1 cellular context compared by ENCODE assay signal in genomic region chr11:68282141-68282860, GRCh38.
TF ChIP-seq lines count a peak whose summit lies in the region.

No MANE protein-coding gene starts in this region.

TF ChIP-seq in K562, 482 proteins besides CTCF, POLR2A, EP300 and RAD21 (continued from another document and continues in another):
- TF ChIP-seq HEY1 (CRISPR knock-in tag; IDR thresholded peaks at IDR 0.05; ENCODE audit: borderline replicate concordance): no peak
- no peak for TF ChIP-seq SMARCB1 (IDR thresholded peaks at IDR 0.05; ENCODE audit: insufficient read length, low read depth)
- no peak for TF ChIP-seq ZSCAN32 (CRISPR knock-in tag; IDR thresholded peaks at IDR 0.05)
- TF ChIP-seq GABPA (tag; conservative IDR thresholded peaks at IDR 0.05; ENCODE audit: low read depth): peak; percentile 71
- TF ChIP-seq ZNF431 (CRISPR knock-in tag; IDR thresholded peaks at IDR 0.05): no peak
- no peak for TF ChIP-seq MCM5 (IDR thresholded peaks at IDR 0.05; ENCODE audit: low read depth)
- TF ChIP-seq VEZF1 (CRISPR knock-in tag; IDR thresholded peaks at IDR 0.05): peak; percentile 50; the same call in 1 of the 2 replicates
- no peak for TF ChIP-seq FIP1L1 (IDR thresholded peaks at IDR 0.05; ENCODE audit: low read depth, low read length, poor library complexity, severe bottlenecking)
- TF ChIP-seq EWSR1 (IDR thresholded peaks at IDR 0.05; ENCODE audit: borderline replicate concordance, low read depth, partially characterized antibody): no peak
- TF ChIP-seq POLR2H (tag; IDR thresholded peaks at IDR 0.05; ENCODE audit: low read depth): peak; percentile 55; the same call in 1 of the 2 replicates
- peak; percentile 20; the same call in 1 of the 2 replicates for TF ChIP-seq CBFA2T3 (IDR thresholded peaks at IDR 0.05)
- TF ChIP-seq PTRF (tag; IDR thresholded peaks at IDR 0.05): no peak
- TF ChIP-seq TCF7 (IDR thresholded peaks at IDR 0.05; ENCODE audit: borderline replicate concordance): no peak
- TF ChIP-seq ZNF224 (CRISPR knock-in tag; IDR thresholded peaks at IDR 0.05): no peak
- no peak for TF ChIP-seq STAT5A (IDR thresholded peaks at IDR 0.05; ENCODE audit: borderline replicate concordance, low read length)
- 0 out of 6 replicates have a peak, but pooled peaks of 1 of the 3 experiments have one; percentile 57 for TF ChIP-seq ZBTB11 (CRISPR knock-in tag; IDR thresholded peaks at IDR 0.05)
- TF ChIP-seq STAT5B (CRISPR knock-in tag; IDR thresholded peaks at IDR 0.05): no peak
- peak; percentile 93 for TF ChIP-seq ETV1 (tag; conservative IDR thresholded peaks at IDR 0.05; ENCODE audit: low read depth)
- TF ChIP-seq RBFOX2 (IDR thresholded peaks at IDR 0.05; ENCODE audit: low read depth, low read length): no peak
- peak; percentile 70 for TF ChIP-seq SOX6 (IDR thresholded peaks at IDR 0.05)
- 0 out of 2 replicates have a peak, but pooled peaks have one; percentile 50 for TF ChIP-seq BACH1 (tag; IDR thresholded peaks at IDR 0.05)
- TF ChIP-seq PHB (CRISPR knock-in tag; IDR thresholded peaks at IDR 0.05): no peak
- TF ChIP-seq CTCFL (IDR thresholded peaks at IDR 0.05; ENCODE audit: borderline replicate concordance, insufficient read depth, low read depth, low read length, poor library complexity, severe bottlenecking): no peak
- TF ChIP-seq EP400 (IDR thresholded peaks at IDR 0.05): no peak
- peak; percentile 59; the same call in 1 of the 2 replicates for TF ChIP-seq SMARCA4 (IDR thresholded peaks at IDR 0.05)
- no peak for TF ChIP-seq YBX1 (IDR thresholded peaks at IDR 0.05)
- 0 out of 2 replicates have a peak, but pooled peaks have one; percentile 34 for TF ChIP-seq BHLHE40 (IDR thresholded peaks at IDR 0.05; ENCODE audit: low read length)
- TF ChIP-seq HDAC3 (IDR thresholded peaks at IDR 0.05; ENCODE audit: borderline replicate concordance, partially characterized antibody): no peak
- peak; percentile 54; the same call in 1 of the 2 replicates for TF ChIP-seq ARID1B (IDR thresholded peaks at IDR 0.05)
- no peak for TF ChIP-seq SIN3A (IDR thresholded peaks at IDR 0.05; ENCODE audit: borderline replicate concordance in 2 of 2, control insufficient read depth in 1 of 2, low read depth in 2 of 2, low read length in 2 of 2)
- TF ChIP-seq MECOM (CRISPR knock-in tag; IDR thresholded peaks at IDR 0.05): no peak; the same call in 1 of the 2 replicates
- no peak for TF ChIP-seq HLTF (IDR thresholded peaks at IDR 0.05)
- TF ChIP-seq NR2C2 (CRISPR knock-in tag; IDR thresholded peaks at IDR 0.05): no peak
- TF ChIP-seq NR2C2 (tag; IDR thresholded peaks at IDR 0.05): peak; percentile 66; the same call in 1 of the 2 replicates
- no peak for TF ChIP-seq ZNF12 (CRISPR knock-in tag; IDR thresholded peaks at IDR 0.05)
- TF ChIP-seq KLF1 (tag; IDR thresholded peaks at IDR 0.05): no peak
- no peak for TF ChIP-seq ZNF76 (CRISPR knock-in tag; IDR thresholded peaks at IDR 0.05; ENCODE audit: borderline replicate concordance)
- no peak for TF ChIP-seq TAL1 (IDR thresholded peaks at IDR 0.05)
- TF ChIP-seq DDX20 (tag; IDR thresholded peaks at IDR 0.05; ENCODE audit: low read depth): 0 out of 2 replicates have a peak, but pooled peaks have one; percentile 29
- TF ChIP-seq, protein P1, sequence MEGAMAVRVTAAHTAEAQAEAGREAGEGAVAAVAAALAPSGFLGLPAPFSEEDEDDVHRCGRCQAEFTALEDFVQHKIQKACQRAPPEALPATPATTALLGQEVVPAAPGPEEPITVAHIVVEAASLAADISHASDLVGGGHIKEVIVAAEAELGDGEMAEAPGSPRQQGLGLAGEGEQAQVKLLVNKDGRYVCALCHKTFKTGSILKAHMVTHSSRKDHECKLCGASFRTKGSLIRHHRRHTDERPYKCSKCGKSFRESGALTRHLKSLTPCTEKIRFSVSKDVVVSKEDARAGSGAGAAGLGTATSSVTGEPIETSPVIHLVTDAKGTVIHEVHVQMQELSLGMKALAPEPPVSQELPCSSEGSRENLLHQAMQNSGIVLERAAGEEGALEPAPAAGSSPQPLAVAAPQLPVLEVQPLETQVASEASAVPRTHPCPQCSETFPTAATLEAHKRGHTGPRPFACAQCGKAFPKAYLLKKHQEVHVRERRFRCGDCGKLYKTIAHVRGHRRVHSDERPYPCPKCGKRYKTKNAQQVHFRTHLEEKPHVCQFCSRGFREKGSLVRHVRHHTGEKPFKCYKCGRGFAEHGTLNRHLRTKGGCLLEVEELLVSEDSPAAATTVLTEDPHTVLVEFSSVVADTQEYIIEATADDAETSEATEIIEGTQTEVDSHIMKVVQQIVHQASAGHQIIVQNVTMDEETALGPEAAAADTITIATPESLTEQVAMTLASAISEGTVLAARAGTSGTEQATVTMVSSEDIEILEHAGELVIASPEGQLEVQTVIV (CRISPR knock-in tag; IDR thresholded peaks at IDR 0.05; ENCODE audit: borderline replicate concordance): no peak
- no peak for TF ChIP-seq NFRKB (IDR thresholded peaks at IDR 0.05; ENCODE audit: low read depth)
- TF ChIP-seq BRF1 (IDR thresholded peaks at IDR 0.05; ENCODE audit: borderline replicate concordance, extremely low read depth, insufficient read length): no peak
- TF ChIP-seq ZNF589 (CRISPR knock-in tag; IDR thresholded peaks at IDR 0.05; ENCODE audit: low read depth): peak; percentile 83; the same call in 1 of the 2 replicates
- no peak for TF ChIP-seq IRF1 (CRISPR knock-in tag; IDR thresholded peaks at IDR 0.05; ENCODE audit: borderline replicate concordance)
- TF ChIP-seq HDAC8 (tag; IDR thresholded peaks at IDR 0.05): no peak
- no peak for TF ChIP-seq ZNF695 (CRISPR knock-in tag; IDR thresholded peaks at IDR 0.05)
- no peak for TF ChIP-seq MAZ (CRISPR knock-in tag; conservative IDR thresholded peaks at IDR 0.05 in 1 of 2, IDR thresholded peaks at IDR 0.05 in 1 of 2)
- TF ChIP-seq SMARCE1 (IDR thresholded peaks at IDR 0.05): 0 out of 2 replicates have a peak, but pooled peaks have one; percentile 52
- TF ChIP-seq FOXJ2 (tag; IDR thresholded peaks at IDR 0.05): no peak
- TF ChIP-seq, protein P2, sequence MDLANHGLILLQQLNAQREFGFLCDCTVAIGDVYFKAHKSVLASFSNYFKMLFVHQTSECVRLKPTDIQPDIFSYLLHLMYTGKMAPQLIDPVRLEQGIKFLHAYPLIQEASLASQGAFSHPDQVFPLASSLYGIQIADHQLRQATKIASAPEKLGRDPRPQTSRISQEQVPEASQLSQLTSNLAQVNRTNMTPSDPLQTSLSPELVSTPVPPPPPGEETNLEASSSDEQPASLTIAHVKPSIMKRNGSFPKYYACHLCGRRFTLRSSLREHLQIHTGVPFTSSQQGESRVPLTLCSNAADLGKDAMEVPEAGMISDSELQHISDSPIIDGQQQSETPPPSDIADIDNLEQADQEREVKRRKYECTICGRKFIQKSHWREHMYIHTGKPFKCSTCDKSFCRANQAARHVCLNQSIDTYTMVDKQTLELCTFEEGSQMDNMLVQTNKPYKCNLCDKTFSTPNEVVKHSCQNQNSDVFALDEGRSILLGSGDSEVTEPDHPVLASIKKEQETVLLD (IDR thresholded peaks at IDR 0.05): no peak; the same call in 1 of the 2 replicates
- no peak for TF ChIP-seq NFIX (CRISPR knock-in tag; IDR thresholded peaks at IDR 0.05; ENCODE audit: low read depth)
- no peak for TF ChIP-seq SRSF7 (optimal IDR thresholded peaks at IDR 0.05; ENCODE audit: low read depth, low read length)
- TF ChIP-seq, protein P3, sequence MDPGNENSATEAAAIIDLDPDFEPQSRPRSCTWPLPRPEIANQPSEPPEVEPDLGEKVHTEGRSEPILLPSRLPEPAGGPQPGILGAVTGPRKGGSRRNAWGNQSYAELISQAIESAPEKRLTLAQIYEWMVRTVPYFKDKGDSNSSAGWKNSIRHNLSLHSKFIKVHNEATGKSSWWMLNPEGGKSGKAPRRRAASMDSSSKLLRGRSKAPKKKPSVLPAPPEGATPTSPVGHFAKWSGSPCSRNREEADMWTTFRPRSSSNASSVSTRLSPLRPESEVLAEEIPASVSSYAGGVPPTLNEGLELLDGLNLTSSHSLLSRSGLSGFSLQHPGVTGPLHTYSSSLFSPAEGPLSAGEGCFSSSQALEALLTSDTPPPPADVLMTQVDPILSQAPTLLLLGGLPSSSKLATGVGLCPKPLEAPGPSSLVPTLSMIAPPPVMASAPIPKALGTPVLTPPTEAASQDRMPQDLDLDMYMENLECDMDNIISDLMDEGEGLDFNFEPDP (CRISPR knock-in tag; IDR thresholded peaks at IDR 0.05): no peak
- TF ChIP-seq E2F8 (IDR thresholded peaks at IDR 0.05; ENCODE audit: low read depth, partially characterized antibody): no peak
- peak; percentile 63; the same call in 1 of the 2 replicates for TF ChIP-seq ZNF644 (tag; IDR thresholded peaks at IDR 0.05; ENCODE audit: low read depth)
- no peak for TF ChIP-seq ZC3H8 (IDR thresholded peaks at IDR 0.05)
- peak; percentile 78 for TF ChIP-seq CTBP1 (IDR thresholded peaks at IDR 0.05; ENCODE audit: borderline replicate concordance)
- no peak for TF ChIP-seq NCOA2 (IDR thresholded peaks at IDR 0.05; ENCODE audit: partially characterized antibody in 2 of 2)
- TF ChIP-seq FOXK1 (CRISPR knock-in tag; IDR thresholded peaks at IDR 0.05; ENCODE audit: borderline replicate concordance): no peak
- TF ChIP-seq GATA2 (CRISPR knock-in tag; IDR thresholded peaks at IDR 0.05): peak; percentile 78
- TF ChIP-seq SRSF1 (IDR thresholded peaks at IDR 0.05; ENCODE audit: low read depth, low read length): no peak
